In genomic region chr2:197704434-197705142, GRCh38 we compare ENCODE assay signal across 8 cellular contexts. TPM values are rescaled to one million over a fixed set of nuclear protein-coding genes. Genes with fewer than 3 reads are reported as not detected.
DNase-seq lines count a peak whose midpoint lies in the region; ATAC-seq, FAIRE-seq and TF ChIP-seq lines count a peak whose summit lies in the region.

No MANE protein-coding gene starts in this region.

- no peak for DNase-seq in HAP-1 (ENCODE audit: low spot score in 2 of 2)
- DNase-seq in NB4 (ENCODE audit: low read depth) = peak; percentile 17
- DNase-seq in naive B cell = no peak
- DNase-seq in DMS79 treated with DMSO at 0.1 percent for 48 hours (lab: John Stamatoyannopoulos, UW) = no peak
- DNase-seq in medulla oblongata (ENCODE audit: extremely low spot score) = no peak
- DNase-seq in frontal cortex (ENCODE audit: low spot score in 2 of 2) = no peak

- peak overlapping the region; percentile 81 for H3K4me3 ChIP-seq in HAP-1
- peak overlapping the region; percentile 81 for H3K4me3 ChIP-seq in NB4 (ENCODE audit: low read depth, low read length)
- peak overlapping the region; percentile 80 for H3K4me3 ChIP-seq in ectodermal cell (ENCODE audit: insufficient read depth, low read depth, low read length)

- H3K27me3 Mint-ChIP-seq in naive B cell = peaks cover 17 to 29% (median 27%) of the 10 kb centered on the region in 3 donors

- peaks cover 31 to 38% (median 38%) of the 10 kb centered on the region in 3 donors for H3K4me1 Mint-ChIP-seq in naive B cell

- peak; percentile 33 for ATAC-seq in GM18505 (IDR thresholded peaks at IDR 0.05; ENCODE audit: unreplicated experiment)
- ATAC-seq in naive B cell (ENCODE audit: low read depth in 2 of 2) = peak; percentile 46 to 51

- no peaks in the 10 kb centered on the region for H3K27me3 ChIP-seq in HAP-1 (ENCODE audit: low read depth)
- H3K27me3 ChIP-seq in ectodermal cell (ENCODE audit: control insufficient read depth, insufficient read depth, low read length, poor library complexity, severe bottlenecking) = peaks cover 4% of the 10 kb centered on the region

- in situ Hi-C loops in HAP-1 (cut with MboI; ENCODE audit: low sequenced_read_pairs) = loop anchor here (10.0 kb wide), 2 partner anchors 190 to 270 kb away; partner anchors contain the start of genes MOB4 and SF3B1

- TF ChIP-seq POLR2A in GM18505 (IDR thresholded peaks at IDR 0.05; ENCODE audit: borderline replicate concordance, extremely low read depth, insufficient read depth, insufficient read length) (no peak), NB4 (IDR thresholded peaks at IDR 0.05; ENCODE audit: extremely low read depth, insufficient read length) (no peak)

- H3K4me1 ChIP-seq in HAP-1 (peaks cover 9% of the 10 kb centered on the region), ectodermal cell (ENCODE audit: control insufficient read depth, insufficient read depth, low read length) (peaks cover 8% of the 10 kb centered on the region)

- H3K36me3 Mint-ChIP-seq in naive B cell = no peaks in the 10 kb centered on the region

- no peak for FAIRE-seq in frontal cortex (lab: Jason Lieb, UNC)

- H3K36me3 ChIP-seq in HAP-1 (replicated peaks) (peaks cover 6% of the 10 kb centered on the region), ectodermal cell (ENCODE audit: control insufficient read depth, insufficient read depth, low read length) (no peaks in the 10 kb centered on the region)

- peaks cover 0 to 4% (median 0%) of the 10 kb centered on the region in 7 donors for H3K9me3 Mint-ChIP-seq in naive B cell

- H3K27ac ChIP-seq in ectodermal cell (ENCODE audit: insufficient read depth, low read depth, low read length, poor library complexity, severe bottlenecking) = peak overlapping the region; percentile 76

- 4 to 5% methylated on average over 6 of the region's 6 CpGs for WGBS in ectodermal cell, 2 experiments

- H3K27ac Mint-ChIP-seq in naive B cell = peak overlapping the region; percentile 69 to 98 (median 85)

- H3K9me3 ChIP-seq in HAP-1 = no peaks in the 10 kb centered on the region
- no peaks in the 10 kb centered on the region for H3K9me3 ChIP-seq in ectodermal cell (ENCODE audit: control insufficient read depth, low read length)

- no peak for TF ChIP-seq CTCF in NB4 (IDR thresholded peaks at IDR 0.05; ENCODE audit: low read depth, low read length)

- peak overlapping the region; percentile 78 to 98 (median 92) for H3K4me3 Mint-ChIP-seq in naive B cell

RNA-seq across cellular contexts. Expression of gene MARS2, which starts 0.6 kb away (rescaled TPM):
- 11.6 TPM for polyA plus RNA-seq in ectodermal cell (2013, experiment 1 of 4)
- 10.9 TPM for polyA plus RNA-seq in ectodermal cell (2013, experiment 2 of 4)
- polyA plus RNA-seq in ectodermal cell (2013, experiment 3 of 4) = 10.7 TPM
- polyA plus RNA-seq in ectodermal cell (2013, experiment 4 of 4) = 10.9 TPM
- polyA plus RNA-seq in naive B cell (ENCODE audit: low read depth in 6 of 6) = 1 to 10 TPM; 6.5 to 9.9 (median 8.0) TPM
- total RNA-seq in frontal cortex = 9.8 TPM

RNA-seq across cellular contexts. Expression of gene RFTN2, which starts 29.2 kb away (rescaled TPM):
- 23.8 TPM for polyA plus RNA-seq in ectodermal cell (2013, experiment 1 of 4)
- 15.6 TPM for polyA plus RNA-seq in ectodermal cell (2013, experiment 2 of 4)
- polyA plus RNA-seq in ectodermal cell (2013, experiment 3 of 4) = 14.0 TPM
- polyA plus RNA-seq in ectodermal cell (2013, experiment 4 of 4) = 16.0 TPM
- under 1 TPM in 3 of 6 donors, not detected in 3; 0.05 to 0.20 (median 0.15) TPM for polyA plus RNA-seq in naive B cell (ENCODE audit: low read depth in 6 of 6)
- 22.8 TPM for total RNA-seq in frontal cortex
